8 cellular contexts compared by ENCODE assay signal in genomic region chr6:26273673-26274595, GRCh38.
DNase-seq lines count a peak whose midpoint lies in the region; ATAC-seq and TF ChIP-seq lines count a peak whose summit lies in the region.

No MANE protein-coding gene starts in this region.

- H3K4me3 ChIP-seq in GM12865 (ENCODE audit: low read depth, low read length) (peak overlapping the region; percentile 93), NT2/D1 (ENCODE audit: insufficient read length, low read depth) (peak overlapping the region; percentile 64), rectal smooth muscle tissue (ENCODE audit: low read length) (peak overlapping the region; percentile 77)

- no peak overlapping the region for H3K4me3 Mint-ChIP-seq in nephron progenitor cell

- H3K27me3 ChIP-seq in NT2/D1 (ENCODE audit: insufficient read depth, insufficient read length) = no peaks in the 10 kb centered on the region
- H3K27me3 ChIP-seq in rectal smooth muscle tissue (ENCODE audit: control insufficient read depth, insufficient read depth, low read length) = peaks cover 6% of the 10 kb centered on the region

- no peak overlapping the region for H3K27ac Mint-ChIP-seq in nephron progenitor cell

- no peaks in the 10 kb centered on the region for H3K9me3 ChIP-seq in NT2/D1 (ENCODE audit: insufficient read depth, low read length)

- no peaks in the 10 kb centered on the region for H3K27me3 Mint-ChIP-seq in nephron progenitor cell (ENCODE audit: low read depth, poor library complexity)

- H3K9ac ChIP-seq in NT2/D1 (ENCODE audit: insufficient read length, low read depth) = peak overlapping the region; percentile 84
- H3K9ac ChIP-seq in rectal smooth muscle tissue (ENCODE audit: low read length) = no peak overlapping the region

- H3K36me3 ChIP-seq in NT2/D1 (ENCODE audit: insufficient read depth, insufficient read length, low read length) = no peaks in the 10 kb centered on the region
- no peaks in the 10 kb centered on the region for H3K36me3 ChIP-seq in rectal smooth muscle tissue (ENCODE audit: control insufficient read depth, insufficient read depth, low read length)

- DNase-seq in GM12865 (ENCODE audit: low read depth) = peak; percentile 87
- no peak for DNase-seq in NT2/D1 (ENCODE audit: low read depth, low spot score)
- DNase-seq in epithelial cell of prostate (ENCODE audit: low read depth, low spot score) = no peak
- DNase-seq in NCI-H2107 (lab: John Stamatoyannopoulos, UW) = no peak
- DNase-seq in nephron progenitor cell = no peak
- no peak for DNase-seq in COLO668 (lab: John Stamatoyannopoulos, UW; ENCODE audit: unreplicated experiment)

- H3K4me1 ChIP-seq in NT2/D1 (ENCODE audit: insufficient read depth, insufficient read length) (peaks cover 2% of the 10 kb centered on the region), rectal smooth muscle tissue (ENCODE audit: control insufficient read depth, insufficient read depth, low read length) (no peaks in the 10 kb centered on the region)

- H3K9me3 Mint-ChIP-seq in nephron progenitor cell = no peaks in the 10 kb centered on the region

- peak overlapping the region; percentile 85 for H3K27ac ChIP-seq in epithelial cell of prostate
- peak overlapping the region; percentile 90 for H3K27ac ChIP-seq in rectal smooth muscle tissue (ENCODE audit: low read depth, low read length)

- no peak for TF ChIP-seq CTCF in GM12865 (IDR thresholded peaks at IDR 0.05; ENCODE audit: insufficient read depth, low read depth, low read length, missing control alignments)
- no peak for TF ChIP-seq CTCF in nephron progenitor cell (IDR thresholded peaks at IDR 0.05)

- peaks cover 40% of the 10 kb centered on the region for H3K4me1 Mint-ChIP-seq in nephron progenitor cell

- H3K36me3 Mint-ChIP-seq in nephron progenitor cell (ENCODE audit: low read depth) = no peaks in the 10 kb centered on the region

- ATAC-seq in GM21528 (IDR thresholded peaks at IDR 0.05; ENCODE audit: low FRiP score, unreplicated experiment) = no peak
